In the genomic region with DNA sequence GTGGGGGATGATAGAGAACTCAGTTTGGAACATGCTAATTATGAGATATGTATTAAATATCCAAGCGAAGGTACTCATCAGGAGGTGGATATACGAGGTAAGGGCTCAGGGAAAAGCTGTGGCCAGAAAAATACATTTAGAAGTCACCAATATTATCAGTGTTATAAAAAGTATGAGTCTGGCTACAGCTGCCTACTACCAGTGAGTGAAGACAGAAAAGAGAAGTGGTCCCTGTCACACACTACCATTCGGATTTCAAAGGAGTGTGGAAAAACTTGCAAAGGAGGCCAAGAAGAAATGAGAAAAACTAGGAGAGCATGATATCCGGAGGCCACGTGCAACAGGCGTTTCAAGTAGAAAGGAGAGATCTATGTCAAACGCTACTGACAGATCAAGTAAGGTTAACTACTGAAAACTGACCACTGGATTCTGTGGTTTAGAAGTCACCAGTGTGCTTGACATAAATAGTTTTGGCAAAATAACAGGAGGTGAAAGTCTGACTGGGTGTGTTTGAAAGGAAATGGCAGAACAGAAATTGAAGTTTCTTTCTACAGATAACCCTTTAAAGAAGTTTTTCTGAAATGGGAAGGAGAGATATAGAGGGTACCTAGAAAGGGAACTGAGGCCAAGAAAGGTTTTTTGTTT, we compare ENCODE assay signal across 21 cellular contexts.
A peak's percentile ranks its signal among the peaks of the same experiment; 100 is the strongest.
DNase-seq lines count a peak whose midpoint lies in the region; ATAC-seq and TF ChIP-seq lines count a peak whose summit lies in the region.
"Had no signal": no experiment of that assay in that cellular context is flagged by ENCODE, and none has a peak within 500 bp of the region (broad histone marks: within the 10 kb centered on the region; RNA-seq: fewer than 3 reads in every experiment).

No MANE protein-coding gene starts in this region.

- H3K27me3 Mint-ChIP-seq in activated naive CD8-positive, alpha-beta T cell, result no peaks in the 10 kb centered on the region
- H3K27me3 Mint-ChIP-seq in activated naive CD8-positive, alpha-beta T cell treated with anti-CD3 and anti-CD28 coated beads for 36 hours, result no peaks in the 10 kb centered on the region
- H3K27me3 Mint-ChIP-seq: CD4-positive, CD25-positive, alpha-beta regulatory T cell had no signal

- no peaks in the 10 kb centered on the region for H3K9me3 Mint-ChIP-seq in activated naive CD8-positive, alpha-beta T cell (ENCODE audit: low read depth)
- no peaks in the 10 kb centered on the region for H3K9me3 Mint-ChIP-seq in activated naive CD8-positive, alpha-beta T cell treated with anti-CD3 and anti-CD28 coated beads for 36 hours
- H3K9me3 Mint-ChIP-seq: HFFc6 had no signal

- in situ Hi-C loops in GM13977 (cut with MboI; ENCODE audit: low pct_unique_long_range_greater_than_20kb, low sequenced_read_pairs, unreplicated experiment), result no loop called here

- peak overlapping the region; percentile 55 for H3K27ac Mint-ChIP-seq in activated naive CD8-positive, alpha-beta T cell
- no peak overlapping the region for H3K27ac Mint-ChIP-seq in activated naive CD8-positive, alpha-beta T cell treated with anti-CD3 and anti-CD28 coated beads for 36 hours
- H3K27ac Mint-ChIP-seq: HFFc6 had no signal

- H3K4me1 Mint-ChIP-seq in activated naive CD8-positive, alpha-beta T cell (ENCODE audit: low read depth), result no peaks in the 10 kb centered on the region
- no peaks in the 10 kb centered on the region for H3K4me1 Mint-ChIP-seq in activated naive CD8-positive, alpha-beta T cell treated with anti-CD3 and anti-CD28 coated beads for 36 hours

- H3K27ac ChIP-seq in OCI-LY3 (ENCODE audit: low read length), result peak overlapping the region; percentile 62
- H3K27ac ChIP-seq: HL-60, SJSA1 had no signal

- H3K4me1 ChIP-seq in OCI-LY3 (ENCODE audit: low read length), result peaks cover 15% of the 10 kb centered on the region
- H3K4me1 ChIP-seq: BE2C, SJSA1 had no signal

- peaks cover 11% of the 10 kb centered on the region for H3K36me3 Mint-ChIP-seq in activated naive CD8-positive, alpha-beta T cell
- peaks cover 5% of the 10 kb centered on the region for H3K36me3 Mint-ChIP-seq in activated naive CD8-positive, alpha-beta T cell treated with anti-CD3 and anti-CD28 coated beads for 36 hours

- no peaks in the 10 kb centered on the region for H3K9me3 ChIP-seq in OCI-LY3 (ENCODE audit: insufficient read depth, low read length)
- H3K9me3 ChIP-seq: BE2C, SJSA1 had no signal

- no peak overlapping the region for H3K4me3 ChIP-seq in OCI-LY3 (ENCODE audit: low read length)
- H3K4me3 ChIP-seq: SJSA1 had no signal

- peak overlapping the region; percentile 43; the same call in 1 of the 2 replicates for H2AFZ ChIP-seq in OCI-LY3 (ENCODE audit: low read depth, low read length)

- DNase-seq in activated naive CD8-positive, alpha-beta T cell treated with anti-CD3 and anti-CD28 coated beads for 36 hours, result no peak
- DNase-seq in medulla oblongata (ENCODE audit: extremely low spot score), result peak; percentile 53
- DNase-seq in SK-N-DZ (ENCODE audit: low spot score), result no peak
- DNase-seq in NCI-H446 (lab: John Stamatoyannopoulos, UW), result no peak
- DNase-seq in GM13977 (ENCODE audit: low spot score), result no peak
- DNase-seq: BE2C; CD4-positive, CD25-positive, alpha-beta regulatory T cell; COR-L47; H7; HFFc6; IMR-90; NCI-H1105 treated with DMSO at 0.1 percent for 48 hours; NCI-H1694; NCI-H510A; NCI-H748 treated with DMSO at 0.1 percent for 48 hours had no signal

- H3K79me2 ChIP-seq in OCI-LY3 (ENCODE audit: low read length), result no peaks in the 10 kb centered on the region

- peak overlapping the region; percentile 22; the same call in 1 of the 2 replicates for H3K9ac ChIP-seq in OCI-LY3 (ENCODE audit: low read length)

- peak overlapping the region; percentile 51 for H3K4me2 ChIP-seq in OCI-LY3 (ENCODE audit: low read length)

- no peak overlapping the region for H3K4me3 Mint-ChIP-seq in activated naive CD8-positive, alpha-beta T cell
- H3K4me3 Mint-ChIP-seq in activated naive CD8-positive, alpha-beta T cell treated with anti-CD3 and anti-CD28 coated beads for 36 hours, result no peak overlapping the region
- H3K4me3 Mint-ChIP-seq: CD4-positive, CD25-positive, alpha-beta regulatory T cell; HFFc6 had no signal

- TF ChIP-seq CTCF in OCI-LY3 (IDR thresholded peaks at IDR 0.05; ENCODE audit: low read depth, low read length) (no peak), GM13977 (IDR thresholded peaks at IDR 0.05; ENCODE audit: extremely low read depth, insufficient read depth, missing control alignments) (no peak)

- no peaks in the 10 kb centered on the region for H4K20me1 ChIP-seq in OCI-LY3 (ENCODE audit: insufficient read depth, low read length)

- ATAC-seq in HG03097 (IDR thresholded peaks at IDR 0.05; ENCODE audit: low FRiP score, unreplicated experiment), result no peak
- ATAC-seq: Panc1 had no signal

- H3K36me3 ChIP-seq in OCI-LY3 (replicated peaks; ENCODE audit: low read depth, low read length), result no peaks in the 10 kb centered on the region
- H3K36me3 ChIP-seq: BE2C, SJSA1 had no signal

- no peaks in the 10 kb centered on the region for H3K27me3 ChIP-seq in OCI-LY3 (ENCODE audit: low read depth, low read length)
- H3K27me3 ChIP-seq: BE2C, SJSA1 had no signal
